ENCODE assay signal across 1 cellular context in genomic region chr5:10253390-10253789, GRCh38.
TF ChIP-seq lines count a peak whose summit lies in the region.

No MANE protein-coding gene starts in this region.

TF ChIP-seq in endothelial cell of umbilical vein, 7 proteins besides CTCF, POLR2A, EP300 and RAD21:
- no peak for TF ChIP-seq MAX (IDR thresholded peaks at IDR 0.05; ENCODE audit: insufficient read depth, insufficient read length)
- no peak for TF ChIP-seq GATA2 (IDR thresholded peaks at IDR 0.05; ENCODE audit: insufficient read depth, insufficient read length, low read depth, low read length)
- no peak for TF ChIP-seq FOS (IDR thresholded peaks at IDR 0.05; ENCODE audit: borderline replicate concordance, insufficient read depth, low read length)
- TF ChIP-seq MYC (IDR thresholded peaks at IDR 0.05; ENCODE audit: low read depth, low read length), result no peak
